ENCODE assay signal across 10 cellular contexts in the genomic region with DNA sequence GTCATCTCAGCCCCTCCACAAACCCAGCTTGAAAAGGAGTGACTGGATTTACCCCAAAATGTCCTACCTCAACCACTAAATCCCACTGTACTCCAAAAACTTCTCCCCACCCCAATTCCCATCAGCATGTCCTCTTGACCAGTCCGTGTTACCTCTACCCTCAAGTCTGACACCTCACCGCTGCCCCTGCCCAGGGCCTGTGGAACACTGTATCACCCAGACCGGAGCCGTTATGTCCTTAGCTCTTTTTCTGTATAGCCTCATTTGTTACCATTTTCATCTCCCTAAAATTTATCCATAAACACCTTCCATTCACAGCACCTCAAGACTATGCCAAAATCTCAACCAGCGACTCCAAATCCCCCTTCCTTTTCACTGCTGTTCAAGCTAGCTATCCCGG. TPM values are rescaled to one million over a fixed set of nuclear protein-coding genes. Genes with fewer than 3 reads are reported as not detected.
DNase-seq lines count a peak whose midpoint lies in the region; ATAC-seq and TF ChIP-seq lines count a peak whose summit lies in the region.
"Had no signal": no experiment of that assay in that cellular context is flagged by ENCODE, and none has a peak within 500 bp of the region (broad histone marks: within the 10 kb centered on the region; RNA-seq: fewer than 3 reads in every experiment).

No MANE protein-coding gene starts in this region.

- H3K9ac ChIP-seq in GM23248 (peak overlapping the region; percentile 96), fibroblast of lung (ENCODE audit: insufficient read depth, low read length) (no peak overlapping the region)

- intact Hi-C loops in sigmoid colon (cut with DNase I) = no loop called here

- WGBS in GM23248 (ENCODE audit: low coverage in 1 of 2, low lambda C conversion rate in 2 of 2, missing lambda C conversion rate in 2 of 2), 2 experiments = 75 to 77% methylated on average over 6 of the region's 6 CpGs
- WGBS in sigmoid colon, 2 donors = 84 to 90% methylated on average over 6 of the region's 6 CpGs

- in situ Hi-C loops in GM23248 (cut with MboI) = no loop called here

- H3K4me2 ChIP-seq in GM23248 (ENCODE audit: unreplicated experiment) = peak overlapping the region; percentile 44
- peak overlapping the region; percentile 71 for H3K4me2 ChIP-seq in fibroblast of lung (ENCODE audit: extremely low read depth, insufficient read depth, low read length)

- H3K27me3 ChIP-seq in GM23248 (replicated peaks; ENCODE audit: insufficient read depth) (no peaks in the 10 kb centered on the region), fibroblast of lung (ENCODE audit: control insufficient read depth, insufficient read depth, low read length) (no peaks in the 10 kb centered on the region), sigmoid colon (no peaks in the 10 kb centered on the region), SJCRH30 (no peaks in the 10 kb centered on the region)

- H3K9me3 ChIP-seq in GM23248 (ENCODE audit: low read depth) (no peaks in the 10 kb centered on the region), fibroblast of lung (ENCODE audit: control insufficient read depth, insufficient read depth, low read depth, low read length) (no peaks in the 10 kb centered on the region), sigmoid colon (no peaks in the 10 kb centered on the region), SJCRH30 (replicated peaks) (no peaks in the 10 kb centered on the region)

- H3K79me2 ChIP-seq in GM23248 (ENCODE audit: insufficient read depth) (peaks cover 85% of the 10 kb centered on the region), fibroblast of lung (ENCODE audit: control insufficient read depth, insufficient read depth, low read length) (peaks cover 80% of the 10 kb centered on the region)

- TF ChIP-seq EP300 in sigmoid colon (IDR thresholded peaks at IDR 0.05) = no peak

- H4K20me1 ChIP-seq in GM23248 (ENCODE audit: insufficient read depth) = no peaks in the 10 kb centered on the region; the same call in 1 of the 2 replicates
- H4K20me1 ChIP-seq in fibroblast of lung (ENCODE audit: control insufficient read depth, extremely low read depth, insufficient read depth, low read length) = no peaks in the 10 kb centered on the region

- H2AFZ ChIP-seq in GM23248 (no peak overlapping the region), fibroblast of lung (ENCODE audit: low read length) (no peak overlapping the region)

- no peak for TF ChIP-seq POLR2A in sigmoid colon (IDR thresholded peaks at IDR 0.05)

- TF ChIP-seq CTCF in VCaP (conservative IDR thresholded peaks at IDR 0.05) (no peak), fibroblast of lung (conservative IDR thresholded peaks at IDR 0.05 in 1 of 2, IDR thresholded peaks at IDR 0.05 in 1 of 2; ENCODE audit: low read depth in 1 of 2, low read length in 2 of 2) (no peak), sigmoid colon (IDR thresholded peaks at IDR 0.05) (no peak)

- peak overlapping the region; percentile 77; the same call in 1 of the 2 replicates for H3K27ac ChIP-seq in GM23248
- H3K27ac ChIP-seq in VCaP = peak overlapping the region; percentile 81
- no peak overlapping the region for H3K27ac ChIP-seq in fibroblast of lung (ENCODE audit: insufficient read depth, low read length)
- peak overlapping the region; percentile 98 to 100 (median 98) for H3K27ac ChIP-seq in sigmoid colon
- no peak overlapping the region for H3K27ac ChIP-seq in SJCRH30

- H3K4me3 ChIP-seq in GM23248 (peak overlapping the region; percentile 99), fibroblast of lung (replicated peaks in 1 of 4; ENCODE audit: control extremely low read depth in 1 of 4, insufficient read depth in 1 of 4, low read depth in 3 of 4, low read length in 4 of 4) (peak overlapping the region in 2 of 4 experiments; percentile 64 to 90), sigmoid colon (no peak overlapping the region), SJCRH30 (no peak overlapping the region)

- DNase-seq in GM23248 (no peak), fibroblast of lung (ENCODE audit: low read depth in 2 of 2) (no peak), sigmoid colon (peak; percentile 63), NCI-H187 treated with DMSO at 0.1 percent for 48 hours (lab: John Stamatoyannopoulos, UW) (no peak), inferior parietal cortex (ENCODE audit: extremely low spot score) (no peak), SJCRH30 (no peak)
- DNase-seq: NCI-H146 had no signal

- no peaks in the 10 kb centered on the region for H3K9me2 ChIP-seq in GM23248 (ENCODE audit: insufficient read depth)

- peaks cover 56% of the 10 kb centered on the region for H3F3A ChIP-seq in GM23248 (ENCODE audit: insufficient read depth)

- no peak for ATAC-seq in GM21717 (IDR thresholded peaks at IDR 0.05; ENCODE audit: unreplicated experiment)
- ATAC-seq: right cardiac atrium had no signal

- peaks cover 14% of the 10 kb centered on the region; the same call in 1 of the 2 replicates for H3K36me3 ChIP-seq in GM23248 (ENCODE audit: low read depth)
- peaks cover 24% of the 10 kb centered on the region for H3K36me3 ChIP-seq in fibroblast of lung (ENCODE audit: control insufficient read depth, insufficient read depth, low read length)
- peaks cover 0 to 37% (median 22%) of the 10 kb centered on the region in 4 donors for H3K36me3 ChIP-seq in sigmoid colon
- H3K36me3 ChIP-seq in SJCRH30 = peaks cover 11% of the 10 kb centered on the region; the same call in 1 of the 2 replicates

- H3K4me1 ChIP-seq in GM23248 (ENCODE audit: insufficient read depth) (peaks cover 38% of the 10 kb centered on the region), fibroblast of lung (ENCODE audit: control insufficient read depth, extremely low read depth, insufficient read depth, low read length) (peaks cover 27% of the 10 kb centered on the region), sigmoid colon (peaks cover 0 to 66% (median 63%) of the 10 kb centered on the region in 4 donors), SJCRH30 (0 out of 2 replicates have a peak, but pooled peaks cover 4% of the 10 kb centered on the region)

RNA-seq across cellular contexts. Expression of gene PHF23, which starts 2.4 kb away (rescaled TPM):
- total RNA-seq in GM23248 (2014; rRNA removed; shearing (Covaris generic)) = 32.0 and 42.6 TPM in 2 replicates
- polyA plus RNA-seq in GM23248 (2016; fragmentation: Nextera tagmentation; extraction: Ambion mirVana) (40.7 and 45.6 TPM in 2 replicates), fibroblast of lung (46.6 and 48.7 TPM in 2 replicates), sigmoid colon (10 to 100 TPM; 40.7 to 45.6 (median 45.1) TPM)
- total RNA-seq in fibroblast of lung (41.6 and 45.4 TPM in 2 replicates), sigmoid colon (10 to 100 TPM; 23.1 to 45.4 (median 35.4) TPM)
- polyA plus RNA-seq in fibroblast of lung (2012) = 47.2 and 48.1 TPM in 2 replicates
- 52.1 and 77.2 TPM in 2 replicates for polyA minus RNA-seq in fibroblast of lung (ENCODE audit: low replicate concordance)
- 28.7 and 30.9 TPM in 2 replicates for total RNA-seq in SJCRH30 (2014; rRNA removed; shearing (Covaris generic))

RNA-seq across cellular contexts. Expression of gene DVL2, which starts 2.5 kb away (rescaled TPM):
- 41.2 and 45.8 TPM in 2 replicates for total RNA-seq in GM23248 (2014; rRNA removed; shearing (Covaris generic))
- polyA plus RNA-seq in GM23248 (2016; fragmentation: Nextera tagmentation; extraction: Ambion mirVana) (18.9 and 19.5 TPM in 2 replicates), fibroblast of lung (8.1 and 8.6 TPM in 2 replicates), sigmoid colon (10 to 100 TPM; 12.0 to 30.7 (median 13.2) TPM)
- total RNA-seq in fibroblast of lung (91.8 and 95.8 TPM in 2 replicates), sigmoid colon (10 to 100 TPM; 36.4 to 56.2 (median 41.8) TPM)
- polyA plus RNA-seq in fibroblast of lung (2012) = 34.1 and 36.8 TPM in 2 replicates
- 70.9 and 73.8 TPM in 2 replicates for polyA minus RNA-seq in fibroblast of lung (ENCODE audit: low replicate concordance)
- 33.4 and 39.0 TPM in 2 replicates for total RNA-seq in SJCRH30 (2014; rRNA removed; shearing (Covaris generic))

RNA-seq across cellular contexts. Expression of gene GABARAP, which starts 5.4 kb away (rescaled TPM):
- total RNA-seq in GM23248 (2014; rRNA removed; shearing (Covaris generic)) = 152 and 355 TPM in 2 replicates
- polyA plus RNA-seq in GM23248 (2016; fragmentation: Nextera tagmentation; extraction: Ambion mirVana) (845 and 847 TPM in 2 replicates), fibroblast of lung (978 and 1,154 TPM in 2 replicates), sigmoid colon (1,000 to 10,000 TPM in 2 of 3 donors, 100 to 1,000 TPM in 1; 572 to 1,215 (median 1,036) TPM)
- total RNA-seq in fibroblast of lung (173 and 224 TPM in 2 replicates), sigmoid colon (100 to 1,000 TPM; 147 to 645 (median 552) TPM)
- 670 and 826 TPM in 2 replicates for polyA plus RNA-seq in fibroblast of lung (2012)
- polyA minus RNA-seq in fibroblast of lung (ENCODE audit: low replicate concordance) = 530 and 737 TPM in 2 replicates
- 139 and 141 TPM in 2 replicates for total RNA-seq in SJCRH30 (2014; rRNA removed; shearing (Covaris generic))

RNA-seq across cellular contexts. Expression of gene CTDNEP1, which starts 14.7 kb away (rescaled TPM):
- 38.9 and 63.2 TPM in 2 replicates for total RNA-seq in GM23248 (2014; rRNA removed; shearing (Covaris generic))
- polyA plus RNA-seq in GM23248 (2016; fragmentation: Nextera tagmentation; extraction: Ambion mirVana) (30.0 and 30.7 TPM in 2 replicates), fibroblast of lung (134 and 149 TPM in 2 replicates), sigmoid colon (100 to 1,000 TPM in 1 of 3 donors, 10 to 100 TPM in 2; 80.2 to 110 (median 82.9) TPM)
- total RNA-seq in fibroblast of lung (23.1 and 40.5 TPM in 2 replicates), sigmoid colon (10 to 100 TPM; 43.9 to 76.4 (median 53.0) TPM)
- 148 and 173 TPM in 2 replicates for polyA plus RNA-seq in fibroblast of lung (2012)
- 381 and 419 TPM in 2 replicates for polyA minus RNA-seq in fibroblast of lung (ENCODE audit: low replicate concordance)
- 36.1 and 36.9 TPM in 2 replicates for total RNA-seq in SJCRH30 (2014; rRNA removed; shearing (Covaris generic))

RNA-seq across cellular contexts. Expression of gene ELP5, which starts 15.2 kb away (rescaled TPM):
- 25.9 and 32.9 TPM in 2 replicates for total RNA-seq in GM23248 (2014; rRNA removed; shearing (Covaris generic))
- polyA plus RNA-seq in GM23248 (2016; fragmentation: Nextera tagmentation; extraction: Ambion mirVana) (34.8 and 34.9 TPM in 2 replicates), fibroblast of lung (22.6 and 52.2 TPM in 2 replicates), sigmoid colon (10 to 100 TPM; 32.4 to 70.9 (median 42.9) TPM)
- total RNA-seq in fibroblast of lung (31.3 and 33.2 TPM in 2 replicates), sigmoid colon (10 to 100 TPM; 28.4 to 40.0 (median 34.2) TPM)
- 27.5 and 65.5 TPM in 2 replicates for polyA plus RNA-seq in fibroblast of lung (2012)
- polyA minus RNA-seq in fibroblast of lung (ENCODE audit: low replicate concordance) = 19.7 and 97.0 TPM in 2 replicates
- total RNA-seq in SJCRH30 (2014; rRNA removed; shearing (Covaris generic)) = 39.6 and 43.8 TPM in 2 replicates

Comparison
In these comparisons a context has a peak if more than half of its experiments do, and no peak if none do; other contexts are left out.
1. H3K27ac ChIP-seq: peak in GM23248 (single experiment), VCaP (single experiment) and sigmoid colon (4 of 4); none in fibroblast of lung (single experiment) and SJCRH30 (single experiment).